ENCODE assay signal across 1 cellular context in the genomic region with DNA sequence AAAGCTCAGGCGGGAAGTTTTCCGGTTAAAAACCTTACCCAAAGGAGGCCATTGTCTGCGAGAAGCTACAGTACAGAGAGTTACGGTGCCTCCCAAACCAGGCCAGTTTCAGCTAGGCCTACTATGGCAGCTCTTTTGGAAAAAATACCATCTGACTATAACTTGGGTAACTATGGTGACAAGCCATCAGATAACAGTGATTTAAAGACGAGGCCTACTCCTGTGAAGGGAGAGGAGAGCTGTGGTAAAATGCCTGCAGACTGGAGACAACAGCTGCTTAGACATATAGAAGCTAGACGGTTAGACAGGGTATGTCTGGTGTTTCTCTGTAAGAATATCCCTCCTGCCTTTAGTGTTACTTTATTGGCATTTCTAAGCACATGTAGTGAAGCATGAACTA.
TF ChIP-seq lines count a peak whose summit lies in the region.

No MANE protein-coding gene starts in this region.

TF ChIP-seq in K562, 482 proteins besides CTCF, POLR2A, EP300 and RAD21 (continues in another document):
- TF ChIP-seq, protein P1, sequence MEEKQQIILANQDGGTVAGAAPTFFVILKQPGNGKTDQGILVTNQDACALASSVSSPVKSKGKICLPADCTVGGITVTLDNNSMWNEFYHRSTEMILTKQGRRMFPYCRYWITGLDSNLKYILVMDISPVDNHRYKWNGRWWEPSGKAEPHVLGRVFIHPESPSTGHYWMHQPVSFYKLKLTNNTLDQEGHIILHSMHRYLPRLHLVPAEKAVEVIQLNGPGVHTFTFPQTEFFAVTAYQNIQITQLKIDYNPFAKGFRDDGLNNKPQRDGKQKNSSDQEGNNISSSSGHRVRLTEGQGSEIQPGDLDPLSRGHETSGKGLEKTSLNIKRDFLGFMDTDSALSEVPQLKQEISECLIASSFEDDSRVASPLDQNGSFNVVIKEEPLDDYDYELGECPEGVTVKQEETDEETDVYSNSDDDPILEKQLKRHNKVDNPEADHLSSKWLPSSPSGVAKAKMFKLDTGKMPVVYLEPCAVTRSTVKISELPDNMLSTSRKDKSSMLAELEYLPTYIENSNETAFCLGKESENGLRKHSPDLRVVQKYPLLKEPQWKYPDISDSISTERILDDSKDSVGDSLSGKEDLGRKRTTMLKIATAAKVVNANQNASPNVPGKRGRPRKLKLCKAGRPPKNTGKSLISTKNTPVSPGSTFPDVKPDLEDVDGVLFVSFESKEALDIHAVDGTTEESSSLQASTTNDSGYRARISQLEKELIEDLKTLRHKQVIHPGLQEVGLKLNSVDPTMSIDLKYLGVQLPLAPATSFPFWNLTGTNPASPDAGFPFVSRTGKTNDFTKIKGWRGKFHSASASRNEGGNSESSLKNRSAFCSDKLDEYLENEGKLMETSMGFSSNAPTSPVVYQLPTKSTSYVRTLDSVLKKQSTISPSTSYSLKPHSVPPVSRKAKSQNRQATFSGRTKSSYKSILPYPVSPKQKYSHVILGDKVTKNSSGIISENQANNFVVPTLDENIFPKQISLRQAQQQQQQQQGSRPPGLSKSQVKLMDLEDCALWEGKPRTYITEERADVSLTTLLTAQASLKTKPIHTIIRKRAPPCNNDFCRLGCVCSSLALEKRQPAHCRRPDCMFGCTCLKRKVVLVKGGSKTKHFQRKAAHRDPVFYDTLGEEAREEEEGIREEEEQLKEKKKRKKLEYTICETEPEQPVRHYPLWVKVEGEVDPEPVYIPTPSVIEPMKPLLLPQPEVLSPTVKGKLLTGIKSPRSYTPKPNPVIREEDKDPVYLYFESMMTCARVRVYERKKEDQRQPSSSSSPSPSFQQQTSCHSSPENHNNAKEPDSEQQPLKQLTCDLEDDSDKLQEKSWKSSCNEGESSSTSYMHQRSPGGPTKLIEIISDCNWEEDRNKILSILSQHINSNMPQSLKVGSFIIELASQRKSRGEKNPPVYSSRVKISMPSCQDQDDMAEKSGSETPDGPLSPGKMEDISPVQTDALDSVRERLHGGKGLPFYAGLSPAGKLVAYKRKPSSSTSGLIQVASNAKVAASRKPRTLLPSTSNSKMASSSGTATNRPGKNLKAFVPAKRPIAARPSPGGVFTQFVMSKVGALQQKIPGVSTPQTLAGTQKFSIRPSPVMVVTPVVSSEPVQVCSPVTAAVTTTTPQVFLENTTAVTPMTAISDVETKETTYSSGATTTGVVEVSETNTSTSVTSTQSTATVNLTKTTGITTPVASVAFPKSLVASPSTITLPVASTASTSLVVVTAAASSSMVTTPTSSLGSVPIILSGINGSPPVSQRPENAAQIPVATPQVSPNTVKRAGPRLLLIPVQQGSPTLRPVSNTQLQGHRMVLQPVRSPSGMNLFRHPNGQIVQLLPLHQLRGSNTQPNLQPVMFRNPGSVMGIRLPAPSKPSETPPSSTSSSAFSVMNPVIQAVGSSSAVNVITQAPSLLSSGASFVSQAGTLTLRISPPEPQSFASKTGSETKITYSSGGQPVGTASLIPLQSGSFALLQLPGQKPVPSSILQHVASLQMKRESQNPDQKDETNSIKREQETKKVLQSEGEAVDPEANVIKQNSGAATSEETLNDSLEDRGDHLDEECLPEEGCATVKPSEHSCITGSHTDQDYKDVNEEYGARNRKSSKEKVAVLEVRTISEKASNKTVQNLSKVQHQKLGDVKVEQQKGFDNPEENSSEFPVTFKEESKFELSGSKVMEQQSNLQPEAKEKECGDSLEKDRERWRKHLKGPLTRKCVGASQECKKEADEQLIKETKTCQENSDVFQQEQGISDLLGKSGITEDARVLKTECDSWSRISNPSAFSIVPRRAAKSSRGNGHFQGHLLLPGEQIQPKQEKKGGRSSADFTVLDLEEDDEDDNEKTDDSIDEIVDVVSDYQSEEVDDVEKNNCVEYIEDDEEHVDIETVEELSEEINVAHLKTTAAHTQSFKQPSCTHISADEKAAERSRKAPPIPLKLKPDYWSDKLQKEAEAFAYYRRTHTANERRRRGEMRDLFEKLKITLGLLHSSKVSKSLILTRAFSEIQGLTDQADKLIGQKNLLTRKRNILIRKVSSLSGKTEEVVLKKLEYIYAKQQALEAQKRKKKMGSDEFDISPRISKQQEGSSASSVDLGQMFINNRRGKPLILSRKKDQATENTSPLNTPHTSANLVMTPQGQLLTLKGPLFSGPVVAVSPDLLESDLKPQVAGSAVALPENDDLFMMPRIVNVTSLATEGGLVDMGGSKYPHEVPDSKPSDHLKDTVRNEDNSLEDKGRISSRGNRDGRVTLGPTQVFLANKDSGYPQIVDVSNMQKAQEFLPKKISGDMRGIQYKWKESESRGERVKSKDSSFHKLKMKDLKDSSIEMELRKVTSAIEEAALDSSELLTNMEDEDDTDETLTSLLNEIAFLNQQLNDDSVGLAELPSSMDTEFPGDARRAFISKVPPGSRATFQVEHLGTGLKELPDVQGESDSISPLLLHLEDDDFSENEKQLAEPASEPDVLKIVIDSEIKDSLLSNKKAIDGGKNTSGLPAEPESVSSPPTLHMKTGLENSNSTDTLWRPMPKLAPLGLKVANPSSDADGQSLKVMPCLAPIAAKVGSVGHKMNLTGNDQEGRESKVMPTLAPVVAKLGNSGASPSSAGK (IDR thresholded peaks at IDR 0.05) = no peak
- TF ChIP-seq ZNF79 (CRISPR knock-in tag; IDR thresholded peaks at IDR 0.05; ENCODE audit: low read depth) = 0 out of 2 replicates have a peak, but pooled peaks have one; percentile 35
- no peak for TF ChIP-seq POLR2H (tag; IDR thresholded peaks at IDR 0.05; ENCODE audit: low read depth)
- TF ChIP-seq KLF6 (CRISPR knock-in tag; IDR thresholded peaks at IDR 0.05; ENCODE audit: borderline replicate concordance) = peak; percentile 37; the same call in 1 of the 2 replicates
- TF ChIP-seq ZFX (CRISPR knock-in tag; IDR thresholded peaks at IDR 0.05) = peak; percentile 55
- TF ChIP-seq DMBX1 (CRISPR knock-in tag; IDR thresholded peaks at IDR 0.05; ENCODE audit: borderline replicate concordance) = peak; percentile 79; the same call in 1 of the 2 replicates
- TF ChIP-seq ZNF197 (CRISPR knock-in tag; IDR thresholded peaks at IDR 0.05; ENCODE audit: low read depth) = peak; percentile 76
- peak; percentile 59 for TF ChIP-seq CXXC5 (CRISPR knock-in tag; IDR thresholded peaks at IDR 0.05)
- peak; percentile 63; the same call in 1 of the 2 replicates for TF ChIP-seq FOXJ2 (tag; IDR thresholded peaks at IDR 0.05)
- TF ChIP-seq CEBPG (CRISPR knock-in tag; IDR thresholded peaks at IDR 0.05) = no peak
- 0 out of 4 replicates have a peak, but pooled peaks of 1 of the 2 experiments have one; percentile 7 for TF ChIP-seq CEBPG (tag; conservative IDR thresholded peaks at IDR 0.05 in 1 of 2, IDR thresholded peaks at IDR 0.05 in 1 of 2)
- peak; percentile 57; the same call in 1 of the 2 replicates for TF ChIP-seq SMAD3 (CRISPR knock-in tag; conservative IDR thresholded peaks at IDR 0.05)
- no peak; the same call in 1 of the 2 replicates for TF ChIP-seq HIVEP1 (CRISPR knock-in tag; IDR thresholded peaks at IDR 0.05)
- TF ChIP-seq ZNF644 (tag; IDR thresholded peaks at IDR 0.05; ENCODE audit: low read depth) = peak; percentile 87
- TF ChIP-seq CBFA2T2 (conservative IDR thresholded peaks at IDR 0.05) = no peak
- 0 out of 2 replicates have a peak, but pooled peaks have one; percentile 18 for TF ChIP-seq PYGO2 (tag; IDR thresholded peaks at IDR 0.05)
- no peak for TF ChIP-seq FOXP1 (CRISPR knock-in tag; IDR thresholded peaks at IDR 0.05)
- TF ChIP-seq ZNF239 (CRISPR knock-in tag; IDR thresholded peaks at IDR 0.05) = peak; percentile 11; the same call in 1 of the 2 replicates
- no peak for TF ChIP-seq ZZZ3 (IDR thresholded peaks at IDR 0.05)
- no peak for TF ChIP-seq POLR3G (IDR thresholded peaks at IDR 0.05; ENCODE audit: extremely low read depth, insufficient read length, insufficient replicate concordance)
- no peak for TF ChIP-seq ZNF316 (IDR thresholded peaks at IDR 0.05)
- peak in 1 of 2 experiments; percentile 55; a peak in 2 of 4 replicates for TF ChIP-seq TEAD1 (CRISPR knock-in tag; IDR thresholded peaks at IDR 0.05)
- peak; percentile 39; the same call in 1 of the 2 replicates for TF ChIP-seq L3MBTL2 (IDR thresholded peaks at IDR 0.05)
- TF ChIP-seq, protein P2, sequence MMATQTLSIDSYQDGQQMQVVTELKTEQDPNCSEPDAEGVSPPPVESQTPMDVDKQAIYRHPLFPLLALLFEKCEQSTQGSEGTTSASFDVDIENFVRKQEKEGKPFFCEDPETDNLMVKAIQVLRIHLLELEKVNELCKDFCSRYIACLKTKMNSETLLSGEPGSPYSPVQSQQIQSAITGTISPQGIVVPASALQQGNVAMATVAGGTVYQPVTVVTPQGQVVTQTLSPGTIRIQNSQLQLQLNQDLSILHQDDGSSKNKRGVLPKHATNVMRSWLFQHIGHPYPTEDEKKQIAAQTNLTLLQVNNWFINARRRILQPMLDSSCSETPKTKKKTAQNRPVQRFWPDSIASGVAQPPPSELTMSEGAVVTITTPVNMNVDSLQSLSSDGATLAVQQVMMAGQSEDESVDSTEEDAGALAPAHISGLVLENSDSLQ (IDR thresholded peaks at IDR 0.05) = peak; percentile 83
- TF ChIP-seq, protein P3, sequence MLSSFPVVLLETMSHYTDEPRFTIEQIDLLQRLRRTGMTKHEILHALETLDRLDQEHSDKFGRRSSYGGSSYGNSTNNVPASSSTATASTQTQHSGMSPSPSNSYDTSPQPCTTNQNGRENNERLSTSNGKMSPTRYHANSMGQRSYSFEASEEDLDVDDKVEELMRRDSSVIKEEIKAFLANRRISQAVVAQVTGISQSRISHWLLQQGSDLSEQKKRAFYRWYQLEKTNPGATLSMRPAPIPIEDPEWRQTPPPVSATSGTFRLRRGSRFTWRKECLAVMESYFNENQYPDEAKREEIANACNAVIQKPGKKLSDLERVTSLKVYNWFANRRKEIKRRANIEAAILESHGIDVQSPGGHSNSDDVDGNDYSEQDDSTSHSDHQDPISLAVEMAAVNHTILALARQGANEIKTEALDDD (IDR thresholded peaks at IDR 0.05) = peak; percentile 66; the same call in 1 of the 2 replicates
- TF ChIP-seq, protein P4, sequence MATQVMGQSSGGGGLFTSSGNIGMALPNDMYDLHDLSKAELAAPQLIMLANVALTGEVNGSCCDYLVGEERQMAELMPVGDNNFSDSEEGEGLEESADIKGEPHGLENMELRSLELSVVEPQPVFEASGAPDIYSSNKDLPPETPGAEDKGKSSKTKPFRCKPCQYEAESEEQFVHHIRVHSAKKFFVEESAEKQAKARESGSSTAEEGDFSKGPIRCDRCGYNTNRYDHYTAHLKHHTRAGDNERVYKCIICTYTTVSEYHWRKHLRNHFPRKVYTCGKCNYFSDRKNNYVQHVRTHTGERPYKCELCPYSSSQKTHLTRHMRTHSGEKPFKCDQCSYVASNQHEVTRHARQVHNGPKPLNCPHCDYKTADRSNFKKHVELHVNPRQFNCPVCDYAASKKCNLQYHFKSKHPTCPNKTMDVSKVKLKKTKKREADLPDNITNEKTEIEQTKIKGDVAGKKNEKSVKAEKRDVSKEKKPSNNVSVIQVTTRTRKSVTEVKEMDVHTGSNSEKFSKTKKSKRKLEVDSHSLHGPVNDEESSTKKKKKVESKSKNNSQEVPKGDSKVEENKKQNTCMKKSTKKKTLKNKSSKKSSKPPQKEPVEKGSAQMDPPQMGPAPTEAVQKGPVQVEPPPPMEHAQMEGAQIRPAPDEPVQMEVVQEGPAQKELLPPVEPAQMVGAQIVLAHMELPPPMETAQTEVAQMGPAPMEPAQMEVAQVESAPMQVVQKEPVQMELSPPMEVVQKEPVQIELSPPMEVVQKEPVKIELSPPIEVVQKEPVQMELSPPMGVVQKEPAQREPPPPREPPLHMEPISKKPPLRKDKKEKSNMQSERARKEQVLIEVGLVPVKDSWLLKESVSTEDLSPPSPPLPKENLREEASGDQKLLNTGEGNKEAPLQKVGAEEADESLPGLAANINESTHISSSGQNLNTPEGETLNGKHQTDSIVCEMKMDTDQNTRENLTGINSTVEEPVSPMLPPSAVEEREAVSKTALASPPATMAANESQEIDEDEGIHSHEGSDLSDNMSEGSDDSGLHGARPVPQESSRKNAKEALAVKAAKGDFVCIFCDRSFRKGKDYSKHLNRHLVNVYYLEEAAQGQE (CRISPR knock-in tag; IDR thresholded peaks at IDR 0.05; ENCODE audit: low read depth) = 0 out of 2 replicates have a peak, but pooled peaks have one; percentile 6
- peak; percentile 92 for TF ChIP-seq MEIS2 (IDR thresholded peaks at IDR 0.05; ENCODE audit: partially characterized antibody)
- TF ChIP-seq, protein P5, sequence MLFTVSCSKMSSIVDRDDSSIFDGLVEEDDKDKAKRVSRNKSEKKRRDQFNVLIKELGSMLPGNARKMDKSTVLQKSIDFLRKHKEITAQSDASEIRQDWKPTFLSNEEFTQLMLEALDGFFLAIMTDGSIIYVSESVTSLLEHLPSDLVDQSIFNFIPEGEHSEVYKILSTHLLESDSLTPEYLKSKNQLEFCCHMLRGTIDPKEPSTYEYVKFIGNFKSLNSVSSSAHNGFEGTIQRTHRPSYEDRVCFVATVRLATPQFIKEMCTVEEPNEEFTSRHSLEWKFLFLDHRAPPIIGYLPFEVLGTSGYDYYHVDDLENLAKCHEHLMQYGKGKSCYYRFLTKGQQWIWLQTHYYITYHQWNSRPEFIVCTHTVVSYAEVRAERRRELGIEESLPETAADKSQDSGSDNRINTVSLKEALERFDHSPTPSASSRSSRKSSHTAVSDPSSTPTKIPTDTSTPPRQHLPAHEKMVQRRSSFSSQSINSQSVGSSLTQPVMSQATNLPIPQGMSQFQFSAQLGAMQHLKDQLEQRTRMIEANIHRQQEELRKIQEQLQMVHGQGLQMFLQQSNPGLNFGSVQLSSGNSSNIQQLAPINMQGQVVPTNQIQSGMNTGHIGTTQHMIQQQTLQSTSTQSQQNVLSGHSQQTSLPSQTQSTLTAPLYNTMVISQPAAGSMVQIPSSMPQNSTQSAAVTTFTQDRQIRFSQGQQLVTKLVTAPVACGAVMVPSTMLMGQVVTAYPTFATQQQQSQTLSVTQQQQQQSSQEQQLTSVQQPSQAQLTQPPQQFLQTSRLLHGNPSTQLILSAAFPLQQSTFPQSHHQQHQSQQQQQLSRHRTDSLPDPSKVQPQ (CRISPR knock-in tag; IDR thresholded peaks at IDR 0.05; ENCODE audit: borderline replicate concordance) = no peak
- peak; percentile 84 for TF ChIP-seq SMAD4 (CRISPR knock-in tag; conservative IDR thresholded peaks at IDR 0.05)
- no peak for TF ChIP-seq SNRNP70 (optimal IDR thresholded peaks at IDR 0.05; ENCODE audit: low read depth, low read length)
- peak; percentile 45; the same call in 1 of the 2 replicates for TF ChIP-seq RNF2 (IDR thresholded peaks at IDR 0.05)
- no peak for TF ChIP-seq SRSF9 (IDR thresholded peaks at IDR 0.05; ENCODE audit: borderline replicate concordance, low read depth, low read length)
- no peak for TF ChIP-seq EP400 (IDR thresholded peaks at IDR 0.05)
- no peak for TF ChIP-seq ILF3 (IDR thresholded peaks at IDR 0.05; ENCODE audit: borderline replicate concordance)
- peak; percentile 81 for TF ChIP-seq RFX1 (IDR thresholded peaks at IDR 0.05)
- 0 out of 2 replicates have a peak, but pooled peaks have one; percentile 8 for TF ChIP-seq ZNF589 (CRISPR knock-in tag; IDR thresholded peaks at IDR 0.05; ENCODE audit: low read depth)
- TF ChIP-seq, protein P6, sequence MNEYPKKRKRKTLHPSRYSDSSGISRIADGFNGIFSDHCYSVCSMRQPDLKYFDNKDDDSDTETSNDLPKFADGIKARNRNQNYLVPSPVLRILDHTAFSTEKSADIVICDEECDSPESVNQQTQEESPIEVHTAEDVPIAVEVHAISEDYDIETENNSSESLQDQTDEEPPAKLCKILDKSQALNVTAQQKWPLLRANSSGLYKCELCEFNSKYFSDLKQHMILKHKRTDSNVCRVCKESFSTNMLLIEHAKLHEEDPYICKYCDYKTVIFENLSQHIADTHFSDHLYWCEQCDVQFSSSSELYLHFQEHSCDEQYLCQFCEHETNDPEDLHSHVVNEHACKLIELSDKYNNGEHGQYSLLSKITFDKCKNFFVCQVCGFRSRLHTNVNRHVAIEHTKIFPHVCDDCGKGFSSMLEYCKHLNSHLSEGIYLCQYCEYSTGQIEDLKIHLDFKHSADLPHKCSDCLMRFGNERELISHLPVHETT (CRISPR knock-in tag; conservative IDR thresholded peaks at IDR 0.05 in 1 of 2, IDR thresholded peaks at IDR 0.05 in 1 of 2) = peak in 1 of 2 experiments; percentile 71; a peak in 2 of 4 replicates
- TF ChIP-seq ZNF175 (CRISPR knock-in tag; IDR thresholded peaks at IDR 0.05; ENCODE audit: low read depth) = peak; percentile 23; the same call in 1 of the 2 replicates
- no peak for TF ChIP-seq GTF2F1 (IDR thresholded peaks at IDR 0.05; ENCODE audit: low read depth, low read length)
